In genomic region chr9:136866898-136867421, GRCh38 we compare ENCODE assay signal across 8 cellular contexts. TPM values are rescaled to one million over a fixed set of nuclear protein-coding genes. Genes with fewer than 3 reads are reported as not detected.
DNase-seq lines count a peak whose midpoint lies in the region; ATAC-seq and TF ChIP-seq lines count a peak whose summit lies in the region.
"Not testable (repeated sequence)": the region's sequence is repeated elsewhere in the genome, so short reads cannot be mapped to it uniquely, and the experiment has no call there.

No MANE protein-coding gene starts in this region.

- not testable (repeated sequence) for H3K27me3 ChIP-seq in CD8-positive, alpha-beta memory T cell (ENCODE audit: insufficient read depth, low read length, poor library complexity, severe bottlenecking); brain microvascular endothelial cell (replicated peaks); rectal smooth muscle tissue (ENCODE audit: control insufficient read depth, insufficient read depth, low read length); upper lobe of left lung

- H3K27ac ChIP-seq in CD8-positive, alpha-beta memory T cell (ENCODE audit: low read depth, low read length): not testable (repeated sequence)
- H3K27ac ChIP-seq in brain microvascular endothelial cell: peak overlapping the region; percentile 50
- H3K27ac ChIP-seq in rectal smooth muscle tissue (ENCODE audit: low read depth, low read length): peak overlapping the region; percentile 94
- peak overlapping the region; percentile 62 to 92 (median 89) for H3K27ac ChIP-seq in upper lobe of left lung

- TF ChIP-seq POLR2A in upper lobe of left lung (IDR thresholded peaks at IDR 0.05): not testable (repeated sequence)

- TF ChIP-seq EP300 in upper lobe of left lung (IDR thresholded peaks at IDR 0.05): not testable (repeated sequence)

- not testable (repeated sequence) for TF ChIP-seq CTCF in LNCaP clone FGC (IDR thresholded peaks at IDR 0.05; ENCODE audit: control insufficient read depth, extremely low read depth, insufficient read depth); brain microvascular endothelial cell (IDR thresholded peaks at IDR 0.05; ENCODE audit: low read depth, low read length, missing control alignments); fibroblast of the aortic adventitia (IDR thresholded peaks at IDR 0.05; ENCODE audit: insufficient read depth, low read length); upper lobe of left lung (IDR thresholded peaks at IDR 0.05)

- H3K4me3 ChIP-seq in CD8-positive, alpha-beta memory T cell (ENCODE audit: low read length): not testable (repeated sequence)
- H3K4me3 ChIP-seq in LNCaP clone FGC (ENCODE audit: low read depth, low read length): peak overlapping the region; percentile 64
- H3K4me3 ChIP-seq in brain microvascular endothelial cell (ENCODE audit: low read depth, low read length): peak overlapping the region; percentile 76
- H3K4me3 ChIP-seq in fibroblast of the aortic adventitia (ENCODE audit: low read depth, low read length): peak overlapping the region; percentile 89
- peak overlapping the region; percentile 48 for H3K4me3 ChIP-seq in rectal smooth muscle tissue (ENCODE audit: low read length)
- peak overlapping the region; percentile 66 to 100 (median 84) for H3K4me3 ChIP-seq in upper lobe of left lung

- CTCF ChIA-PET in CD8-positive, alpha-beta memory T cell (lab: Charles Lee): not testable (repeated sequence)
- CTCF ChIA-PET in activated CD4-positive, alpha-beta T cell treated with anti-CD3 and anti-CD28 coated beads for 36 hours (lab: Charles Lee): interaction anchor here (1.0 kb wide), 1 partner anchor 10 kb away, joined by 3 read pairs; no protein-coding TSS in a partner anchor

- peak overlapping the region; percentile 65 to 85 (median 78) for H3K4me3 Mint-ChIP-seq in CD8-positive, alpha-beta memory T cell
- peak overlapping the region; percentile 81 for H3K4me3 Mint-ChIP-seq in activated CD4-positive, alpha-beta T cell treated with anti-CD3 and anti-CD28 coated beads for 36 hours
- peak overlapping the region; percentile 77 for H3K4me3 Mint-ChIP-seq in memory B cell

- peaks cover 19% of the 10 kb centered on the region for H3K36me3 ChIP-seq in CD8-positive, alpha-beta memory T cell (ENCODE audit: insufficient read depth, low read length)
- H3K36me3 ChIP-seq in brain microvascular endothelial cell (replicated peaks): peaks cover 18% of the 10 kb centered on the region
- peaks cover 13% of the 10 kb centered on the region for H3K36me3 ChIP-seq in rectal smooth muscle tissue (ENCODE audit: control insufficient read depth, insufficient read depth, low read length)
- peaks cover 9 to 20% (median 19%) of the 10 kb centered on the region in 4 donors for H3K36me3 ChIP-seq in upper lobe of left lung

- not testable (repeated sequence) for H3K9me3 ChIP-seq in CD8-positive, alpha-beta memory T cell (ENCODE audit: low read length); upper lobe of left lung

- whole genome bisulfite sequencing in upper lobe of left lung, 2 donors: 79 to 87% methylated on average over 29 of the region's 29 CpGs

- POLR2A ChIA-PET in CD8-positive, alpha-beta memory T cell (lab: Charles Lee): interaction anchor here (1.9 kb wide), 1 partner anchor 14 kb away, joined by 5 read pairs; no protein-coding TSS in a partner anchor
- POLR2A ChIA-PET in activated CD4-positive, alpha-beta T cell treated with anti-CD3 and anti-CD28 coated beads for 36 hours (lab: Charles Lee): not testable (repeated sequence)

- not testable (repeated sequence) for DNase-seq in CD8-positive, alpha-beta memory T cell; LNCaP clone FGC (ENCODE audit: low read depth); activated CD4-positive, alpha-beta T cell treated with anti-CD3 and anti-CD28 coated beads for 36 hours; brain microvascular endothelial cell; fibroblast of the aortic adventitia (ENCODE audit: low read depth); memory B cell (ENCODE audit: low spot score in 2 of 2)
- peak in 1 of 2 donors; percentile 38 for DNase-seq in upper lobe of left lung

- not testable (repeated sequence) for H3K4me1 ChIP-seq in CD8-positive, alpha-beta memory T cell (ENCODE audit: insufficient read depth, low read length); rectal smooth muscle tissue (ENCODE audit: control insufficient read depth, insufficient read depth, low read length)
- H3K4me1 ChIP-seq in upper lobe of left lung: peaks cover 17 to 30% (median 19%) of the 10 kb centered on the region in 4 donors

- intact Hi-C loops in activated CD4-positive, alpha-beta T cell treated with anti-CD3 and anti-CD28 coated beads for 36 hours (cut with DNase I, micrococcal nuclease): loop anchor here (1.0 to 2.0 kb wide), 10 partner anchors 14 to 125 kb away; partner anchors contain the start of genes FBXW5 (in 1 of the 2), PAXX (in 1 of the 2), PHPT1 (in 1 of the 2) and RABL6 (in 1 of the 2)

- H3K4me1 Mint-ChIP-seq in CD8-positive, alpha-beta memory T cell: peaks cover 12 to 23% (median 17%) of the 10 kb centered on the region in 3 donors
- H3K4me1 Mint-ChIP-seq in activated CD4-positive, alpha-beta T cell treated with anti-CD3 and anti-CD28 coated beads for 36 hours: peaks cover 16% of the 10 kb centered on the region
- H3K4me1 Mint-ChIP-seq in memory B cell: peaks cover 12% of the 10 kb centered on the region

- not testable (repeated sequence) for H3K9me3 Mint-ChIP-seq in CD8-positive, alpha-beta memory T cell; activated CD4-positive, alpha-beta T cell treated with anti-CD3 and anti-CD28 coated beads for 36 hours (ENCODE audit: low read depth); memory B cell

- peaks cover 0 to 28% (median 3%) of the 10 kb centered on the region in 3 donors for H3K36me3 Mint-ChIP-seq in CD8-positive, alpha-beta memory T cell
- H3K36me3 Mint-ChIP-seq in activated CD4-positive, alpha-beta T cell treated with anti-CD3 and anti-CD28 coated beads for 36 hours (ENCODE audit: low read depth): peaks cover 17% of the 10 kb centered on the region
- not testable (repeated sequence) for H3K36me3 Mint-ChIP-seq in memory B cell

- peak overlapping the region in 6 of 8 donors; percentile 57 to 94 (median 78) for H3K27ac Mint-ChIP-seq in CD8-positive, alpha-beta memory T cell
- H3K27ac Mint-ChIP-seq in activated CD4-positive, alpha-beta T cell treated with anti-CD3 and anti-CD28 coated beads for 36 hours: peak overlapping the region; percentile 55
- H3K27ac Mint-ChIP-seq in memory B cell: not testable (repeated sequence)

- H3K27me3 Mint-ChIP-seq in CD8-positive, alpha-beta memory T cell; activated CD4-positive, alpha-beta T cell treated with anti-CD3 and anti-CD28 coated beads for 36 hours; memory B cell: not testable (repeated sequence)

- in situ Hi-C loops in brain microvascular endothelial cell (cut with HindIII; ENCODE audit: low pct_ligation_motif_present, low sequenced_read_pairs): not testable (repeated sequence)

- ATAC-seq in activated CD4-positive, alpha-beta T cell treated with anti-CD3 and anti-CD28 coated beads for 36 hours; memory B cell (ENCODE audit: low read depth); upper lobe of left lung (ENCODE audit: low FRiP score in 2 of 2): not testable (repeated sequence)

- not testable (repeated sequence) for H3K9ac ChIP-seq in rectal smooth muscle tissue (ENCODE audit: low read length)

RNA-seq across cellular contexts. Expression of gene EDF1, which starts 0.9 kb away (rescaled TPM):
- total RNA-seq in CD8-positive, alpha-beta memory T cell: 100 to 1,000 TPM; 354 to 356 TPM
- 476 TPM for polyA plus RNA-seq in CD8-positive, alpha-beta memory T cell
- total RNA-seq in activated CD4-positive, alpha-beta T cell treated with anti-CD3 and anti-CD28 coated beads for 36 hours: 100 to 1,000 TPM; 282 to 320 TPM
- 83.0 and 248 TPM in 2 replicates for total RNA-seq in fibroblast of the aortic adventitia (ENCODE audit: low replicate concordance)
- total RNA-seq in upper lobe of left lung: 100 to 1,000 TPM; 137 to 312 (median 282) TPM

RNA-seq across cellular contexts. Expression of gene MAMDC4, which starts 14.8 kb away (rescaled TPM):
- 10 to 100 TPM; 12.2 to 12.9 TPM for total RNA-seq in CD8-positive, alpha-beta memory T cell
- polyA plus RNA-seq in CD8-positive, alpha-beta memory T cell: not detected
- total RNA-seq in activated CD4-positive, alpha-beta T cell treated with anti-CD3 and anti-CD28 coated beads for 36 hours: 10 to 100 TPM; 16.6 to 17.5 TPM
- 0.81 TPM in 1 of 2 replicates, not detected in the other for total RNA-seq in fibroblast of the aortic adventitia (ENCODE audit: low replicate concordance)
- total RNA-seq in upper lobe of left lung: 10 to 100 TPM in 3 of 6 donors, 1 to 10 TPM in 3; 2.1 to 18.9 (median 11.0) TPM

RNA-seq across cellular contexts. Expression of gene PHPT1, which starts 17.8 kb away (rescaled TPM):
- 100 to 1,000 TPM; 108 to 110 TPM for total RNA-seq in CD8-positive, alpha-beta memory T cell
- 100.0 TPM for polyA plus RNA-seq in CD8-positive, alpha-beta memory T cell
- 10 to 100 TPM; 94.5 to 98.9 TPM for total RNA-seq in activated CD4-positive, alpha-beta T cell treated with anti-CD3 and anti-CD28 coated beads for 36 hours
- total RNA-seq in fibroblast of the aortic adventitia (ENCODE audit: low replicate concordance): 28.7 and 83.2 TPM in 2 replicates
- 100 to 1,000 TPM in 1 of 6 donors, 10 to 100 TPM in 5; 51.3 to 135 (median 64.1) TPM for total RNA-seq in upper lobe of left lung

RNA-seq across cellular contexts. Expression of gene TRAF2, which starts 19.4 kb away (rescaled TPM):
- total RNA-seq in CD8-positive, alpha-beta memory T cell: 10 to 100 TPM; 53.2 to 60.5 TPM
- 23.1 TPM for polyA plus RNA-seq in CD8-positive, alpha-beta memory T cell
- total RNA-seq in activated CD4-positive, alpha-beta T cell treated with anti-CD3 and anti-CD28 coated beads for 36 hours: 10 to 100 TPM; 37.4 to 46.2 TPM
- 5.6 and 7.9 TPM in 2 replicates for total RNA-seq in fibroblast of the aortic adventitia (ENCODE audit: low replicate concordance)
- 10 to 100 TPM; 10.6 to 20.8 (median 13.4) TPM for total RNA-seq in upper lobe of left lung

RNA-seq across cellular contexts. Expression of gene AJM1, which starts 24.7 kb away (rescaled TPM):
- 1 to 10 TPM; 3.2 TPM for total RNA-seq in CD8-positive, alpha-beta memory T cell
- 0.39 TPM for polyA plus RNA-seq in CD8-positive, alpha-beta memory T cell
- total RNA-seq in activated CD4-positive, alpha-beta T cell treated with anti-CD3 and anti-CD28 coated beads for 36 hours: 1 to 10 TPM; 4.3 to 4.8 TPM
- total RNA-seq in fibroblast of the aortic adventitia (ENCODE audit: low replicate concordance) (1.1 and 1.3 TPM in 2 replicates), upper lobe of left lung (1 to 10 TPM; 1.4 to 7.3 (median 3.0) TPM)
